ENCODE assay signal across 8 cellular contexts in genomic region chr15:62254137-62254934, GRCh38.
A peak's percentile ranks its signal among the peaks of the same experiment; 100 is the strongest.
DNase-seq lines count a peak whose midpoint lies in the region; ATAC-seq and TF ChIP-seq lines count a peak whose summit lies in the region.

No MANE protein-coding gene starts in this region.

- H3K27me3 ChIP-seq in MM.1S (replicated peaks; ENCODE audit: insufficient read depth, low read length) (no peaks in the 10 kb centered on the region), liver (ENCODE audit: control insufficient read depth in 4 of 4, insufficient read depth in 4 of 4, low read length in 3 of 4) (no peaks in the 10 kb centered on the region)

- H3K4me3 Mint-ChIP-seq in WTC11: no peak overlapping the region

- no peaks in the 10 kb centered on the region for H3F3A ChIP-seq in MM.1S (ENCODE audit: insufficient read depth, low read length)

- H3K9ac ChIP-seq in MM.1S (ENCODE audit: low read length) (no peak overlapping the region), liver (ENCODE audit: low read depth in 1 of 2, low read length in 2 of 2) (no peak overlapping the region)

- H3K36me3 ChIP-seq in MM.1S (replicated peaks; ENCODE audit: insufficient read depth, low read length) (no peaks in the 10 kb centered on the region), liver (ENCODE audit: control insufficient read depth in 4 of 4, insufficient read depth in 3 of 4, low read depth in 1 of 4, low read length in 3 of 4) (no peaks in the 10 kb centered on the region)

- no peak overlapping the region for H3K4me3 ChIP-seq in GM12864 (ENCODE audit: low read depth, low read length)
- H3K4me3 ChIP-seq in MM.1S (ENCODE audit: low read length): no peak overlapping the region
- no peak overlapping the region for H3K4me3 ChIP-seq in liver (ENCODE audit: low read depth in 1 of 3, low read length in 3 of 3)

- no peak overlapping the region for H3K27ac Mint-ChIP-seq in WTC11

- peaks cover 8% of the 10 kb centered on the region for H3K4me1 Mint-ChIP-seq in WTC11

- peaks cover 3% of the 10 kb centered on the region; the same call in 1 of the 2 replicates for H3K27me3 Mint-ChIP-seq in WTC11 (ENCODE audit: low read depth)

- TF ChIP-seq RAD21 in liver (IDR thresholded peaks at IDR 0.05): peak; percentile 75 to 86

- H3K9me3 Mint-ChIP-seq in WTC11: peaks cover 20% of the 10 kb centered on the region

- H3K79me2 ChIP-seq in MM.1S (ENCODE audit: low read length): no peaks in the 10 kb centered on the region

- CTCF ChIA-PET in WTC11 (lab: Charles Lee): interaction anchor here (0.6 to 2.9 kb wide), 41 partner anchors 8 to 1415 kb away, joined by 3 to 62 read pairs (median 4); partner anchors contain the start of genes C2CD4A, C2CD4B and VPS13C

- H3K9me2 ChIP-seq in MM.1S (replicated peaks; ENCODE audit: insufficient read depth, low read length): no peaks in the 10 kb centered on the region

- DNase-seq in GM12864 (ENCODE audit: low read depth): no peak
- peak; percentile 73 for DNase-seq in MM.1S
- DNase-seq in WTC11 (ENCODE audit: low spot score): peak; percentile 84
- DNase-seq in cerebellar cortex (ENCODE audit: low spot score): peak; percentile 34
- DNase-seq in stimulated activated CD8-positive, alpha-beta memory T cell treated with anti-CD3 and anti-CD28 coated beads, Interleukin-12 subunit alpha, Interleukin-12 subunit beta, amount 100 ng/mL, for 24 hours (ENCODE audit: extremely low read depth): peak; percentile 19

- H3K9me3 ChIP-seq in MM.1S (replicated peaks; ENCODE audit: insufficient read depth, low read length) (no peaks in the 10 kb centered on the region), liver (ENCODE audit: control insufficient read depth in 4 of 4, low read length in 3 of 4) (no peaks in the 10 kb centered on the region)

- H3K4me1 ChIP-seq in MM.1S (ENCODE audit: low read length): no peaks in the 10 kb centered on the region
- H3K4me1 ChIP-seq in liver (ENCODE audit: control insufficient read depth in 4 of 4, insufficient read depth in 4 of 4, low read length in 3 of 4): peaks cover 0 to 3% (median 0%) of the 10 kb centered on the region in 4 donors

- H3K27ac ChIP-seq in MM.1S (ENCODE audit: low read length) (no peak overlapping the region), liver (ENCODE audit: low read depth in 1 of 2, low read length in 2 of 2) (no peak overlapping the region)

- peaks cover 3% of the 10 kb centered on the region; the same call in 1 of the 2 replicates for H3K36me3 Mint-ChIP-seq in WTC11

- POLR2A ChIA-PET in WTC11 (lab: Charles Lee): interaction anchor here (0.6 kb wide), 1 partner anchor 458 kb away, joined by 3 read pairs; no protein-coding TSS in a partner anchor

- no peak overlapping the region for H3K4me2 ChIP-seq in MM.1S (ENCODE audit: low read depth, low read length)

- peak; percentile 85 for ATAC-seq in WTC11
- no peak for ATAC-seq in GM21526 (IDR thresholded peaks at IDR 0.05; ENCODE audit: low FRiP score, unreplicated experiment)
- ATAC-seq in HG02763 (IDR thresholded peaks at IDR 0.05; ENCODE audit: unreplicated experiment): no peak

- TF ChIP-seq CTCF in GM12864 (IDR thresholded peaks at IDR 0.05; ENCODE audit: low read depth, low read length, missing control alignments) (peak; percentile 85), MM.1S (IDR thresholded peaks at IDR 0.05; ENCODE audit: low read length) (peak; percentile 83), WTC11 (IDR thresholded peaks at IDR 0.05) (peak; percentile 70), liver (IDR thresholded peaks at IDR 0.05; ENCODE audit: low read depth, low read length, missing input control) (peak; percentile 72)

- 56% methylated on average over 11 of the region's 11 CpGs for WGBS in liver

- H4K20me1 ChIP-seq in MM.1S (ENCODE audit: insufficient read depth, low read length): no peaks in the 10 kb centered on the region

- H2AFZ ChIP-seq in MM.1S (ENCODE audit: low read length): peak overlapping the region; percentile 36; the same call in 1 of the 2 replicates

TF ChIP-seq in WTC11, 78 proteins besides CTCF, POLR2A, EP300 and RAD21:
- TF ChIP-seq ZNF138 (CRISPR knock-in tag; conservative IDR thresholded peaks at IDR 0.05) (no peak), FOXP1 (CRISPR knock-in tag; IDR thresholded peaks at IDR 0.05; ENCODE audit: borderline replicate concordance) (peak; percentile 20; the same call in 1 of the 2 replicates), NR2C2 (CRISPR knock-in tag; IDR thresholded peaks at IDR 0.05) (no peak), OVOL2 (CRISPR knock-in tag; IDR thresholded peaks at IDR 0.05; ENCODE audit: borderline replicate concordance) (no peak), ZNF121 (CRISPR knock-in tag; IDR thresholded peaks at IDR 0.05) (0 out of 2 replicates have a peak, but pooled peaks have one; percentile 29), EMX1 (CRISPR knock-in tag; IDR thresholded peaks at IDR 0.05) (no peak)
- TF ChIP-seq, protein P1, sequence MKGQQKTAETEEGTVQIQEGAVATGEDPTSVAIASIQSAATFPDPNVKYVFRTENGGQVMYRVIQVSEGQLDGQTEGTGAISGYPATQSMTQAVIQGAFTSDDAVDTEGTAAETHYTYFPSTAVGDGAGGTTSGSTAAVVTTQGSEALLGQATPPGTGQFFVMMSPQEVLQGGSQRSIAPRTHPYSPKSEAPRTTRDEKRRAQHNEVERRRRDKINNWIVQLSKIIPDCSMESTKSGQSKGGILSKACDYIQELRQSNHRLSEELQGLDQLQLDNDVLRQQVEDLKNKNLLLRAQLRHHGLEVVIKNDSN (CRISPR knock-in tag; IDR thresholded peaks at IDR 0.05): no peak
TF ChIP-seq in WTC11: peak in this region for 2.

TF ChIP-seq in liver, 16 proteins besides CTCF, POLR2A, EP300 and RAD21:
- TF ChIP-seq HNF4A (conservative IDR thresholded peaks at IDR 0.05): no peak
- no peak for TF ChIP-seq SP1 (IDR thresholded peaks at IDR 0.05)
- no peak for TF ChIP-seq JUND (IDR thresholded peaks at IDR 0.05)
- no peak for TF ChIP-seq GABPA (IDR thresholded peaks at IDR 0.05 in 1 of 2, conservative IDR thresholded peaks at IDR 0.05 in 1 of 2)
